ENCODE assay signal across 1 cellular context in genomic region chr19:49851456-49852259, GRCh38.
TF ChIP-seq lines count a peak whose summit lies in the region.

No MANE protein-coding gene starts in this region.

TF ChIP-seq in K562, 482 proteins besides CTCF, POLR2A, EP300 and RAD21:
- no peak for TF ChIP-seq ZNF740 (CRISPR knock-in tag; IDR thresholded peaks at IDR 0.05)
- TF ChIP-seq ZNF740 (tag; IDR thresholded peaks at IDR 0.05), result no peak
- peak; percentile 51; the same call in 1 of the 2 replicates for TF ChIP-seq POLR2G (IDR thresholded peaks at IDR 0.05; ENCODE audit: low read depth, low read length)
- TF ChIP-seq KDM5B (IDR thresholded peaks at IDR 0.05; ENCODE audit: insufficient replicate concordance, low read depth, low read length), result peak; percentile 29
- peak; percentile 18; the same call in 1 of the 2 replicates for TF ChIP-seq TFAP4 (CRISPR knock-in tag; IDR thresholded peaks at IDR 0.05; ENCODE audit: borderline replicate concordance)
- TF ChIP-seq CXXC5 (CRISPR knock-in tag; IDR thresholded peaks at IDR 0.05), result peak; percentile 7; the same call in 1 of the 2 replicates
- peak in 1 of 2 experiments; percentile 41; a peak in 1 of 4 replicates for TF ChIP-seq MNT (conservative IDR thresholded peaks at IDR 0.05)
- TF ChIP-seq RREB1 (CRISPR knock-in tag; IDR thresholded peaks at IDR 0.05), result 0 out of 2 replicates have a peak, but pooled peaks have one; percentile 41
- peak; percentile 57 for TF ChIP-seq PRDM10 (IDR thresholded peaks at IDR 0.05; ENCODE audit: partially characterized antibody)
- no peak for TF ChIP-seq E4F1 (CRISPR knock-in tag; IDR thresholded peaks at IDR 0.05; ENCODE audit: borderline replicate concordance)
- TF ChIP-seq EGR1 (conservative IDR thresholded peaks at IDR 0.05), result peak; percentile 67
- TF ChIP-seq ZBTB33 (CRISPR knock-in tag; IDR thresholded peaks at IDR 0.05), result 0 out of 2 replicates have a peak, but pooled peaks have one; percentile 12
- no peak for TF ChIP-seq ZNF311 (CRISPR knock-in tag; IDR thresholded peaks at IDR 0.05)
TF ChIP-seq in K562: peak in this region for 9.
